2 cellular contexts compared by ENCODE assay signal in genomic region chr12:111442301-111443045, GRCh38.
TF ChIP-seq lines count a peak whose summit lies in the region.

No MANE protein-coding gene starts in this region.

TF ChIP-seq in HCT116, 20 proteins besides CTCF, POLR2A, EP300 and RAD21 (continued from another document):
- TF ChIP-seq MAX (IDR thresholded peaks at IDR 0.05) (no peak), EZH2 (IDR thresholded peaks at IDR 0.05) (no peak), TCF7L2 (IDR thresholded peaks at IDR 0.05; ENCODE audit: borderline replicate concordance, extremely low read depth, insufficient read depth, insufficient read length) (no peak), ELF1 (IDR thresholded peaks at IDR 0.05; ENCODE audit: borderline replicate concordance, low read depth) (no peak), FOSL1 (IDR thresholded peaks at IDR 0.05; ENCODE audit: low read depth) (no peak), ZNF274 (IDR thresholded peaks at IDR 0.05; ENCODE audit: low read depth, low read length) (no peak)

TF ChIP-seq in WTC11, 78 proteins besides CTCF, POLR2A, EP300 and RAD21 (continued from another document):
- TF ChIP-seq ZSCAN18 (CRISPR knock-in tag; IDR thresholded peaks at IDR 0.05) = no peak
- no peak for TF ChIP-seq PREB (CRISPR knock-in tag; IDR thresholded peaks at IDR 0.05; ENCODE audit: borderline replicate concordance)
